In the genomic region with DNA sequence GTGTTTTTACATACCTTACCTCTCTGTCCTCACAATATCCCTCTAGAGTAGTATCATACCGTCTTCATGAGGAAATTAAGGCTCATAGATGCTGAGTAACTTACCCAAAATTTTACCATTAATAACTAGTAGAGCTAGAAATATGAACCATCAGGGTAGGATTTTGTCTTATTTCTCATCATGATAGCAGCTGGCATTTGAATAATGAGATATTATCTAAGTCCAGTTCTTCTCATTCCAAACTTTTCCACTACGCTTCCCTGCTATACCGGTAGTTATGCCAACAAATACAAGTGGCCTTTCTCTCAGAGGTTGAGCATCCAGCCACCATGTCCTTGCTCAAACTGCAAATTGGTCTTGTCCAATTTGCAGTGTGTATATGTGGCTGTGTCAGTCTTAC, we compare ENCODE assay signal across 19 cellular contexts. TPM values are rescaled to one million over a fixed set of nuclear protein-coding genes. Genes with fewer than 3 reads are reported as not detected.
DNase-seq lines count a peak whose midpoint lies in the region; ATAC-seq, FAIRE-seq and TF ChIP-seq lines count a peak whose summit lies in the region.
"Had no signal": no experiment of that assay in that cellular context is flagged by ENCODE, and none has a peak within 500 bp of the region (broad histone marks: within the 10 kb centered on the region; RNA-seq: fewer than 3 reads in every experiment).

No MANE protein-coding gene starts in this region.

- ATAC-seq in stimulated activated memory B cell treated with anti-CD40 and anti-IgM and Interleukin-4, amounts not matched to agents 10 μg/mL and 1 μg/mL and 100 μg/mL, for 72 hours = no peak
- no peak for ATAC-seq in HepG2
- no peak for ATAC-seq in HG02763 (IDR thresholded peaks at IDR 0.05; ENCODE audit: unreplicated experiment)
- ATAC-seq in GM19395 (IDR thresholded peaks at IDR 0.05; ENCODE audit: unreplicated experiment) = no peak
- ATAC-seq: A549; CD8-positive, alpha-beta T cell; K562 had no signal

- CTCF ChIA-PET in OCI-LY7 (lab: Charles Lee; ENCODE audit: unreplicated experiment) = no interaction called here
- CTCF ChIA-PET in HepG2 (lab: Yijun Ruan, JAX; ENCODE audit: low intra/inter-chr PET ratio, low total read pairs) = no interaction called here

- peaks cover 4% of the 10 kb centered on the region for H3K27me3 Mint-ChIP-seq in IgD-negative memory B cell
- H3K27me3 Mint-ChIP-seq in stimulated activated memory B cell treated with anti-CD40 and anti-IgM and Interleukin-4, amounts not matched to agents 10 μg/mL and 1 μg/mL and 100 μg/mL, for 72 hours = peaks cover 9% of the 10 kb centered on the region

- DNase-seq in DMS 273 (lab: John Stamatoyannopoulos, UW; ENCODE audit: unreplicated experiment) (peak; percentile 48), DMS 273 treated with DMSO at 0.1 percent for 48 hours (lab: John Stamatoyannopoulos, UW) (no peak), OCI-LY7 (ENCODE audit: low spot score) (no peak), HepG2 (ENCODE audit: low spot score) (no peak)
- DNase-seq: AML-193; Calu3; CD8-positive, alpha-beta T cell; DMS79; GF-D8; H9 had no signal

- no peaks in the 10 kb centered on the region for H3K79me2 ChIP-seq in OCI-LY7 (ENCODE audit: insufficient read depth, low read depth, low read length)
- H3K79me2 ChIP-seq in HepG2 (ENCODE audit: insufficient read depth, low read length) = no peaks in the 10 kb centered on the region

- BruUV-seq in OCI-LY7 (replicated peaks; lab: Mats Ljungman, UMichigan) = no TSS peak
- BruUV-seq in HepG2 (replicated peaks; lab: Mats Ljungman, UMichigan) = no TSS peak

- POLR2A ChIA-PET in OCI-LY7 (lab: Charles Lee) (interaction anchor here (1.1 kb wide), 2 partner anchors 69 to 155 kb away, joined by 3 to 4 read pairs; no protein-coding TSS in a partner anchor), HepG2 (lab: Yijun Ruan, JAX) (no interaction called here)

- H3K4me3 Mint-ChIP-seq in IgD-negative memory B cell = no peak overlapping the region
- H3K4me3 Mint-ChIP-seq in stimulated activated memory B cell treated with anti-CD40 and anti-IgM and Interleukin-4, amounts not matched to agents 10 μg/mL and 1 μg/mL and 100 μg/mL, for 72 hours = no peak overlapping the region
- H3K4me3 Mint-ChIP-seq: CD8-positive, alpha-beta T cell; H9 had no signal

- TF ChIP-seq EP300 in HepG2 (IDR thresholded peaks at IDR 0.05; ENCODE audit: low read depth in 2 of 2, low read length in 2 of 2) (no peak), HepG2 (CRISPR knock-in tag; IDR thresholded peaks at IDR 0.05; ENCODE audit: borderline replicate concordance) (no peak)

- H3K36me3 Mint-ChIP-seq in IgD-negative memory B cell = no peaks in the 10 kb centered on the region
- no peaks in the 10 kb centered on the region for H3K36me3 Mint-ChIP-seq in stimulated activated memory B cell treated with anti-CD40 and anti-IgM and Interleukin-4, amounts not matched to agents 10 μg/mL and 1 μg/mL and 100 μg/mL, for 72 hours
- H3K36me3 Mint-ChIP-seq: CD8-positive, alpha-beta T cell had no signal

- no peak for TF ChIP-seq POLR2A in HepG2 (IDR thresholded peaks at IDR 0.05; ENCODE audit: insufficient read depth in 1 of 2, low read depth in 2 of 2, low read length in 2 of 2)

- in situ Hi-C loops in HepG2 (cut with HindIII; ENCODE audit: extremely low pct_ligation_motif_present, low pct_unique_long_range_greater_than_20kb) = no loop called here

- 70% methylated on average over 3 of the region's 3 CpGs for WGBS in HepG2 (ENCODE audit: low lambda C conversion rate)

- H4K20me1 ChIP-seq in OCI-LY7 (ENCODE audit: insufficient read depth, low read length) = no peaks in the 10 kb centered on the region
- H4K20me1 ChIP-seq in HepG2 (ENCODE audit: insufficient read depth, low read length) = no peaks in the 10 kb centered on the region
- H4K20me1 ChIP-seq: BLaER1 had no signal

- FAIRE-seq in HepG2 (lab: Jason Lieb, UNC) = no peak
- FAIRE-seq: A549, H1, K562 had no signal

- H2AFZ ChIP-seq in OCI-LY7 (ENCODE audit: low read length) = peak overlapping the region; percentile 62
- no peak overlapping the region for H2AFZ ChIP-seq in HepG2 (ENCODE audit: low read length)

- peak overlapping the region in 2 of 3 donors; percentile 6 to 41 for H3K27ac Mint-ChIP-seq in IgD-negative memory B cell
- H3K27ac Mint-ChIP-seq in stimulated activated memory B cell treated with anti-CD40 and anti-IgM and Interleukin-4, amounts not matched to agents 10 μg/mL and 1 μg/mL and 100 μg/mL, for 72 hours = peak overlapping the region; percentile 22
- H3K27ac Mint-ChIP-seq: CD8-positive, alpha-beta T cell; H9 had no signal

- no peak for TF ChIP-seq RAD21 in HepG2 (CRISPR knock-in tag; IDR thresholded peaks at IDR 0.05)

- H3K27me3 ChIP-seq in HepG2 (ENCODE audit: control insufficient read depth in 1 of 2, insufficient read depth in 2 of 2, low read length in 2 of 2) = no peaks in the 10 kb centered on the region
- H3K27me3 ChIP-seq: BLaER1 had no signal

- H3K27ac ChIP-seq in OCI-LY7 (ENCODE audit: low read depth, low read length, poor library complexity, severe bottlenecking) (peak overlapping the region; percentile 93), HepG2 (ENCODE audit: extremely low read length, insufficient read depth, low read length) (no peak overlapping the region)
- H3K27ac ChIP-seq: 22Rv1, A549, BLaER1 had no signal

- H3K9ac ChIP-seq in HepG2 (ENCODE audit: insufficient read depth, low read depth, low read length) = no peak overlapping the region
- H3K9ac ChIP-seq: BLaER1 had no signal

- intact Hi-C loops in OCI-LY7 (cut with micrococcal nuclease; ENCODE audit: unreplicated experiment) (loop anchor here (2.0 kb wide), 1 partner anchor 151 kb away; no protein-coding TSS in a partner anchor), HepG2 (cut with micrococcal nuclease; ENCODE audit: unreplicated experiment) (loop anchor here (5.0 kb wide), 1 partner anchor 37 kb away; no protein-coding TSS in a partner anchor)

- H3K4me2 ChIP-seq in OCI-LY7 (ENCODE audit: low read length) (peak overlapping the region; percentile 92), HepG2 (ENCODE audit: low read depth, low read length) (no peak overlapping the region)
- H3K4me2 ChIP-seq: A549, BLaER1 had no signal

- peaks cover 24 to 31% (median 29%) of the 10 kb centered on the region in 3 donors for H3K4me1 Mint-ChIP-seq in IgD-negative memory B cell
- H3K4me1 Mint-ChIP-seq in stimulated activated memory B cell treated with anti-CD40 and anti-IgM and Interleukin-4, amounts not matched to agents 10 μg/mL and 1 μg/mL and 100 μg/mL, for 72 hours = peaks cover 47% of the 10 kb centered on the region

- no peaks in the 10 kb centered on the region for H3K9me2 ChIP-seq in OCI-LY7 (ENCODE audit: insufficient read depth, low read length)

- H3K9me3 Mint-ChIP-seq in IgD-negative memory B cell = peaks cover 0 to 3% (median 0%) of the 10 kb centered on the region in 3 donors
- H3K9me3 Mint-ChIP-seq in stimulated activated memory B cell treated with anti-CD40 and anti-IgM and Interleukin-4, amounts not matched to agents 10 μg/mL and 1 μg/mL and 100 μg/mL, for 72 hours = no peaks in the 10 kb centered on the region
- H3K9me3 Mint-ChIP-seq: CD8-positive, alpha-beta T cell had no signal

- peaks cover 9% of the 10 kb centered on the region; the same call in 1 of the 2 replicates for H3K9me3 ChIP-seq in OCI-LY7 (ENCODE audit: low read length)
- no peaks in the 10 kb centered on the region for H3K9me3 ChIP-seq in HepG2 (ENCODE audit: low read length)

- H3K36me3 ChIP-seq in OCI-LY7 (ENCODE audit: insufficient read depth, low read length) (no peaks in the 10 kb centered on the region), HepG2 (replicated peaks in 1 of 2; ENCODE audit: control insufficient read depth in 1 of 2, insufficient read depth in 2 of 2, low read length in 2 of 2) (no peaks in the 10 kb centered on the region)
- H3K36me3 ChIP-seq: BLaER1 had no signal

- no peak for TF ChIP-seq CTCF in OCI-LY7 (conservative IDR thresholded peaks at IDR 0.05; ENCODE audit: low read length)
- no peak for TF ChIP-seq CTCF in HepG2 (CRISPR knock-in tag; IDR thresholded peaks at IDR 0.05)

- H3K4me3 ChIP-seq in OCI-LY7 (ENCODE audit: low read depth, low read length, poor library complexity, severe bottlenecking) = peak overlapping the region; percentile 53
- H3K4me3 ChIP-seq in HepG2 (replicated peaks in 1 of 3; ENCODE audit: insufficient read depth in 1 of 3, low read depth in 2 of 3, low read length in 3 of 3) = no peak overlapping the region
- H3K4me3 ChIP-seq: A549, BLaER1, K562 had no signal

- H3K4me1 ChIP-seq in OCI-LY7 (ENCODE audit: insufficient read depth, low read length, poor library complexity, severe bottlenecking) (peaks cover 84% of the 10 kb centered on the region), HepG2 (ENCODE audit: insufficient read depth, low read length) (peaks cover 23% of the 10 kb centered on the region)
- H3K4me1 ChIP-seq: A549 had no signal

TF ChIP-seq in HepG2, 621 proteins besides CTCF, POLR2A, EP300 and RAD21 (continues in another document):
- TF ChIP-seq FOSL1 (CRISPR knock-in tag; IDR thresholded peaks at IDR 0.05; ENCODE audit: borderline replicate concordance) = no peak
- no peak for TF ChIP-seq IKZF4 (CRISPR knock-in tag; IDR thresholded peaks at IDR 0.05; ENCODE audit: borderline replicate concordance, low read depth, not compliant biosample characterization)

RNA-seq across cellular contexts. Expression of a gene that starts 4.6 kb away (rescaled TPM):
- polyA plus RNA-seq in IgD-negative memory B cell (not detected), HepG2 (2011; rRNA removed) (0.44 and 0.60 TPM in 2 replicates)
- total RNA-seq in OCI-LY7 (2014; rRNA removed; shearing (Covaris generic)) = 3.4 and 7.3 TPM in 2 replicates
- total RNA-seq in OCI-LY7 (2022) (7.4 and 7.5 TPM in 2 replicates), HepG2 (2016; rRNA removed; fragmentation: Illumina TruSeq; extraction: Trizol) (0.74 and 1.00 TPM in 2 replicates)
- total RNA-seq in HepG2 (2016; cell fraction: cytosol; rRNA removed; fragmentation: Illumina TruSeq; extraction: Trizol; ENCODE audit: low read depth) = 0.44 and 0.61 TPM in 2 replicates
- total RNA-seq in HepG2 (2016; cell fraction: insoluble cytoplasmic fraction; rRNA removed; fragmentation: Illumina TruSeq; extraction: Trizol) = 0.59 and 1.1 TPM in 2 replicates
- 0.65 and 0.76 TPM in 2 replicates for total RNA-seq in HepG2 (2016; cell fraction: membrane; rRNA removed; fragmentation: Illumina TruSeq; extraction: Trizol)
- 1.6 and 2.0 TPM in 2 replicates for total RNA-seq in HepG2 (2016; cell fraction: nucleus; rRNA removed; fragmentation: Illumina TruSeq; extraction: Trizol)
- polyA plus RNA-seq in HepG2 (2011; cell fraction: cytosol; rRNA removed) = 0.21 and 0.33 TPM in 2 replicates
- 1.6 and 1.8 TPM in 2 replicates for polyA plus RNA-seq in HepG2 (2011; cell fraction: nucleus; rRNA removed)
- polyA plus RNA-seq in HepG2 (2012) = 0.51 and 0.68 TPM in 2 replicates
- 0.14 and 0.27 TPM in 2 replicates for polyA plus RNA-seq in HepG2 (2016; cell fraction: cytosol; fragmentation: Illumina TruSeq; extraction: Trizol; ENCODE audit: low read depth)
- 1.1 and 1.3 TPM in 2 replicates for polyA plus RNA-seq in HepG2 (2016; cell fraction: insoluble cytoplasmic fraction; fragmentation: Illumina TruSeq; extraction: Trizol; ENCODE audit: low read depth)
- polyA plus RNA-seq in HepG2 (2016; cell fraction: membrane; fragmentation: Illumina TruSeq; extraction: Trizol; ENCODE audit: low read depth) = 0.55 and 0.78 TPM in 2 replicates
- polyA plus RNA-seq in HepG2 (2016; cell fraction: nucleus; fragmentation: Illumina TruSeq; extraction: Trizol; ENCODE audit: insufficient read depth, low read depth) = 2.2 and 2.6 TPM in 2 replicates
- 3.1 and 3.3 TPM in 2 replicates for polyA minus RNA-seq in HepG2 (2011; rRNA and poly(A)+ RNA removed; ENCODE audit: low replicate concordance)
- 0.40 and 0.62 TPM in 2 replicates for polyA minus RNA-seq in HepG2 (2011; cell fraction: cytosol; rRNA and poly(A)+ RNA removed)
- 3.0 and 3.5 TPM in 2 replicates for polyA minus RNA-seq in HepG2 (2011; cell fraction: nucleus; rRNA and poly(A)+ RNA removed)
- total RNA-seq: CD8-positive, alpha-beta T cell had no signal
